8 cellular contexts compared by ENCODE assay signal in genomic region chr11:30585067-30585891, GRCh38. TPM values are rescaled to one million over a fixed set of nuclear protein-coding genes. Genes with fewer than 3 reads are reported as not detected.
DNase-seq lines count a peak whose midpoint lies in the region; ATAC-seq and TF ChIP-seq lines count a peak whose summit lies in the region.

No MANE protein-coding gene starts in this region.

- ATAC-seq in Right ventricle myocardium superior (ENCODE audit: poor library complexity) (peak; percentile 65), HG03469 (IDR thresholded peaks at IDR 0.05; ENCODE audit: unreplicated experiment) (no peak)

- peak overlapping the region; percentile 62 for H3K4me3 ChIP-seq in HAP-1

- H3K27me3 ChIP-seq in HAP-1 (ENCODE audit: low read depth): no peaks in the 10 kb centered on the region

- no peaks in the 10 kb centered on the region for H3K9me3 ChIP-seq in HAP-1

- peak overlapping the region; percentile 45 for H3K4me3 Mint-ChIP-seq in activated T-cell treated with anti-CD3 and anti-CD28 coated beads, Interleukin-2, amount 50 U/mL, for 24 hours
- peak overlapping the region; percentile 49 for H3K4me3 Mint-ChIP-seq in osteocyte (ENCODE audit: unreplicated experiment)

- DNase-seq in COLO668 (lab: John Stamatoyannopoulos, UW; ENCODE audit: unreplicated experiment) (peak; percentile 31), HAP-1 (ENCODE audit: low spot score in 2 of 2) (peak; percentile 33 to 66), Right ventricle myocardium superior (peak; percentile 62), osteocyte (ENCODE audit: extremely low spot score, unreplicated experiment) (no peak), KBM-7 (no peak), NCI-H446 treated with DMSO at 0.1 percent for 48 hours (lab: John Stamatoyannopoulos, UW) (no peak)
- peak; percentile 32 for DNase-seq in activated T-cell treated with anti-CD3 and anti-CD28 coated beads, Interleukin-2, amount 50 U/mL, for 24 hours

- H3K27me3 Mint-ChIP-seq in activated T-cell treated with anti-CD3 and anti-CD28 coated beads, Interleukin-2, amount 50 U/mL, for 24 hours: peaks cover 54% of the 10 kb centered on the region
- peaks cover 70% of the 10 kb centered on the region for H3K27me3 Mint-ChIP-seq in osteocyte (ENCODE audit: unreplicated experiment)

- peaks cover 35% of the 10 kb centered on the region for H3K4me1 ChIP-seq in HAP-1

- no peaks in the 10 kb centered on the region for H3K36me3 Mint-ChIP-seq in activated T-cell treated with anti-CD3 and anti-CD28 coated beads, Interleukin-2, amount 50 U/mL, for 24 hours (ENCODE audit: low read depth)
- no peaks in the 10 kb centered on the region for H3K36me3 Mint-ChIP-seq in osteocyte (ENCODE audit: unreplicated experiment)

- peaks cover 4% of the 10 kb centered on the region for H3K4me1 Mint-ChIP-seq in activated T-cell treated with anti-CD3 and anti-CD28 coated beads, Interleukin-2, amount 50 U/mL, for 24 hours (ENCODE audit: low read depth)
- peaks cover 12% of the 10 kb centered on the region for H3K4me1 Mint-ChIP-seq in osteocyte (ENCODE audit: unreplicated experiment)

- no peak overlapping the region for H3K27ac Mint-ChIP-seq in activated T-cell treated with anti-CD3 and anti-CD28 coated beads, Interleukin-2, amount 50 U/mL, for 24 hours
- no peak overlapping the region for H3K27ac Mint-ChIP-seq in osteocyte (ENCODE audit: unreplicated experiment)

- H3K9me3 Mint-ChIP-seq in activated T-cell treated with anti-CD3 and anti-CD28 coated beads, Interleukin-2, amount 50 U/mL, for 24 hours: no peaks in the 10 kb centered on the region
- H3K9me3 Mint-ChIP-seq in osteocyte (ENCODE audit: unreplicated experiment): no peaks in the 10 kb centered on the region

- TF ChIP-seq CTCF in osteocyte (IDR thresholded peaks at IDR 0.05): no peak

- intact Hi-C loops in Right ventricle myocardium superior (cut with DNase I): no loop called here

- no peaks in the 10 kb centered on the region for H3K36me3 ChIP-seq in HAP-1 (replicated peaks)

- in situ Hi-C loops in HAP-1 (cut with MboI; ENCODE audit: low sequenced_read_pairs): loop anchor here (10.0 kb wide), 1 partner anchor 270 kb away; no protein-coding TSS in a partner anchor
- in situ Hi-C loops in KBM-7 (cut with MboI; ENCODE audit: low pct_unique_long_range_greater_than_20kb, low sequenced_read_pairs): no loop called here

RNA-seq across cellular contexts. Expression of gene MPPED2, which starts 0.9 kb away (rescaled TPM):
- 8.9 TPM for total RNA-seq in Right ventricle myocardium superior
- not detected in 2 replicates for total RNA-seq in osteocyte

Comparison
In these comparisons a context has a peak if more than half of its experiments do, and no peak if none do; other contexts are left out.
1. DNase-seq: peak in COLO668 (single experiment), HAP-1 (2 of 2), activated T-cell treated with anti-CD3 and anti-CD28 coated beads, Interleukin-2, amount 50 U/mL, for 24 hours (single experiment) and Right ventricle myocardium superior (single experiment); none in osteocyte (single experiment), KBM-7 (single experiment) and NCI-H446 treated with DMSO at 0.1 percent for 48 hours (single experiment).